Comparison of ENCODE assay signal across 8 cellular contexts in the genomic region with DNA sequence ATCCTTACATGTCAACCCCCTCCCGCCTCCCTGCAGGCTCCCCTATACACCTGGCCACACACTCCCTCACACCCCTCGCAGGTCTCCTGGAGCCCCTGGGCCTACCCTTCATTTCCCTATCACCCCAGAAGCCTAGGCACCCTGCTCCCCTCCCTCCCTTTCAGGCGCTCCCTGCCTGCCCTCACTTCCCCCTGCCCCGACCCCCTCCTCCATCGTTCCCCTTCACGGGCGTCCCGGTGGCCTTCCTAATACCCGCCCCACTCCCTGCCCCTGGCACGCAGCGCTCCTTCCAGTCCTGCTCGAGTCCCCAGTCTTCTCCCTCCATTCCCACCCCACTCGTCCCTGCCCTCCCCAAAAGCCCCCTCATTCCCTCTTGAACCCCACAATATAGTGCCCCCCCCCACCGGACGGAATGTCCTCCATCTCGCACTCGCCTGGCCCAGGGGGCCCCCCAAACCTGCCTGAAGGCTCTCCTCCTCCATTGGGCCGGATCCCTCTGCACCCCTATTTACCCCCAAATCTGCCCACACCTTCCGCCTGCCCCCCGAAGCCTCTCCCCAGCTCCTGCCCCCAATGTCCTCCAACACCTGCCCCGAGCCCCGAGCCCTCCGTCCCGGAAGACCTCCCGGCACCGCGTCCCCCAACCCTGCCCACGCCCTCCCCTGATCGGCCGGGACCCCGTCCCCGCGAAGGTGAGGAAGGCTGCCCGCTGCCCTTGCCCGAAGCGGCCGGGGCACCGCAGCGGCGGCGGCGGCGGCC.
DNase-seq lines count a peak whose midpoint lies in the region; ATAC-seq and TF ChIP-seq lines count a peak whose summit lies in the region.

No MANE protein-coding gene starts in this region.

- DNase-seq in DND-41 (peak; percentile 16), erythroblast (lab: John Stamatoyannopoulos, UW) (peak; percentile 18 to 47), NCI-H2081 treated with DMSO at 0.1 percent for 48 hours (lab: John Stamatoyannopoulos, UW) (no peak), ACHN (no peak), NCI-H1048 (lab: John Stamatoyannopoulos, UW) (no peak)
- DNase-seq in activated CD4-positive, alpha-beta T cell treated with anti-CD3 and anti-CD28 coated beads for 48 hours, result peak; percentile 11

- ATAC-seq in DND-41 (ENCODE audit: insufficient read depth, low read depth) (no peak), HG02852 (IDR thresholded peaks at IDR 0.05; ENCODE audit: unreplicated experiment) (peak; percentile 5)

- peaks cover 28% of the 10 kb centered on the region for H3K4me1 ChIP-seq in DND-41 (ENCODE audit: insufficient read depth, low read length)
- peaks cover 14 to 16% of the 10 kb centered on the region in 2 experiments for H3K4me1 ChIP-seq in neutrophil (ENCODE audit: control insufficient read depth in 1 of 2, insufficient read depth in 1 of 2, low read depth in 1 of 2, low read length in 1 of 2)

- H3K9me3 ChIP-seq in DND-41 (ENCODE audit: insufficient read depth, low read length, severe bottlenecking), result no peaks in the 10 kb centered on the region
- H3K9me3 ChIP-seq in neutrophil, result no peaks in the 10 kb centered on the region

- H3K36me3 ChIP-seq in DND-41 (ENCODE audit: insufficient read depth, low read length) (no peaks in the 10 kb centered on the region), neutrophil (no peaks in the 10 kb centered on the region)

- TF ChIP-seq CTCF in DND-41 (IDR thresholded peaks at IDR 0.05; ENCODE audit: borderline replicate concordance, extremely low read depth, low read length, poor library complexity, severe bottlenecking) (no peak), neutrophil (IDR thresholded peaks at IDR 0.05) (no peak)

- H3K27me3 ChIP-seq in DND-41 (ENCODE audit: insufficient read depth, low read length, poor library complexity) (no peaks in the 10 kb centered on the region), neutrophil (peaks cover 23% of the 10 kb centered on the region)

- peak overlapping the region; percentile 81 for H3K4me2 ChIP-seq in DND-41 (ENCODE audit: insufficient read depth, low read length)

- peaks cover 47% of the 10 kb centered on the region for H3K79me2 ChIP-seq in DND-41 (ENCODE audit: insufficient read depth, low read length)

- H3K9ac ChIP-seq in DND-41 (ENCODE audit: low read depth, low read length), result peak overlapping the region; percentile 80

- peaks cover 25% of the 10 kb centered on the region for H4K20me1 ChIP-seq in DND-41 (ENCODE audit: insufficient read depth, low read length)

- peak overlapping the region; percentile 60 for H3K27ac ChIP-seq in DND-41 (ENCODE audit: low read length)
- H3K27ac ChIP-seq in neutrophil, result no peak overlapping the region

- in situ Hi-C loops in ACHN (cut with HindIII; ENCODE audit: low pct_ligation_motif_present, low pct_unique_long_range_greater_than_20kb, low sequenced_read_pairs), result no loop called here

- peak overlapping the region; percentile 68 for H2AFZ ChIP-seq in DND-41 (ENCODE audit: low read depth, low read length)

- H3K4me3 ChIP-seq in DND-41 (ENCODE audit: low read depth in 1 of 2, low read length in 2 of 2), result peak overlapping the region; percentile 81 to 85
- peak overlapping the region; percentile 68 to 82 for H3K4me3 ChIP-seq in neutrophil (ENCODE audit: low read depth in 1 of 2, low read length in 1 of 2)

- TF ChIP-seq POLR2A in erythroblast (IDR thresholded peaks at IDR 0.05; ENCODE audit: low read length), result no peak

Comparison
In these comparisons a context has a peak if more than half of its experiments do, and no peak if none do; other contexts are left out.
1. DNase-seq: peak in DND-41 (single experiment), activated CD4-positive, alpha-beta T cell treated with anti-CD3 and anti-CD28 coated beads for 48 hours (single experiment) and erythroblast (2 of 2); none in NCI-H2081 treated with DMSO at 0.1 percent for 48 hours (single experiment), ACHN (single experiment) and NCI-H1048 (single experiment).